9 cellular contexts compared by ENCODE assay signal in the genomic region with DNA sequence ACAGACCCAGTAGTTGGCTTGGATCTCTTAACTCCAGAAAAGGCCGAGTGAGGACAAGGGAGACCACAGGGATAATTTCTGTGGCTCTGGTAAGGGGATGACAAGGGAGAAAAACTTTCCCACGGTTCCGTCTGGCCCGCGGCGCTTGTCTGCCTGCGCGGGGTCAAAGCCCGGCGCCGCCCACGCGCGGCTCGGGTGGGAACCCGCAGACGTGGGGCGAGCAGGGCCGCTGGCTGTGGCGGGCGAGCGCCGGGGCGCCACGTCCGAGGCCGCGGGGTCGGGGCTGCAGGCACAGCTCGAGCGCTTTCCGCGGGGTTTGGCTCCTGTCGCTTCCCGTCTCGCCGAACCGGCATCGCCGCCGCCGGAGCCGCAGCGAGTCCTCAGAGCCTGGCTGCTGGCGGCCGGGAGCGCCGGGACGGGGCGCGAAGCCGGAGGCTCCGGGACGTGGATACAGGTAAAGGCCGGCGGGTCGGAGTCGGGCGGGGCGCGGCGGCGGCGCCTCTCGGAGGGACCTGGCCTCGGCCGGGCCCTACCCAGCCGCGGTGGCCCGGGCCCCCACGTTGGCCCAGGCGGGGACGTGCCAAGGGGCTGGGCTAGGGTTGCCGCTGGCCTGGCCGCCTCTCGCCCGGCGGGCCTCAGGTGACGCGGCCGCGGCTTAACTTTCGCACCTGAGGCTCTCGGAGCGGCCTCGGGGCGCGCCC. TPM values are rescaled to one million over a fixed set of nuclear protein-coding genes. Genes with fewer than 3 reads are reported as not detected.
A peak's percentile ranks its signal among the peaks of the same experiment; 100 is the strongest.
DNase-seq lines count a peak whose midpoint lies in the region; ATAC-seq and TF ChIP-seq lines count a peak whose summit lies in the region.
"Had no signal": no experiment of that assay in that cellular context is flagged by ENCODE, and none has a peak within 500 bp of the region (broad histone marks: within the 10 kb centered on the region; RNA-seq: fewer than 3 reads in every experiment).

A gene with protein sequence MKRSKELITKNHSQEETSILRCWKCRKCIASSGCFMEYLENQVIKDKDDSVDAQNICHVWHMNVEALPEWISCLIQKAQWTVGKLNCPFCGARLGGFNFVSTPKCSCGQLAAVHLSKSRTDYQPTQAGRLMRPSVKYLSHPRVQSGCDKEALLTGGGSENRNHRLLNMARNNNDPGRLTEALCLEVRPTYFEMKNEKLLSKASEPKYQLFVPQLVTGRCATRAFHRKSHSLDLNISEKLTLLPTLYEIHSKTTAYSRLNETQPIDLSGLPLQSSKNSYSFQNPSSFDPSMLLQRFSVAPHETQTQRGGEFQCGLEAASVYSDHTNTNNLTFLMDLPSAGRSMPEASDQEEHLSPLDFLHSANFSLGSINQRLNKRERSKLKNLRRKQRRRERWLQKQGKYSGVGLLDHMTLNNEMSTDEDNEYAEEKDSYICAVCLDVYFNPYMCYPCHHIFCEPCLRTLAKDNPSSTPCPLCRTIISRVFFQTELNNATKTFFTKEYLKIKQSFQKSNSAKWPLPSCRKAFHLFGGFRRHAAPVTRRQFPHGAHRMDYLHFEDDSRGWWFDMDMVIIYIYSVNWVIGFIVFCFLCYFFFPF (plus strand): TSS at position 344 of the 701 bp plus-strand sequence. CDS start 34,965 bp downstream, outside the sequence.

- H3K27me3 ChIP-seq in SJSA1 (replicated peaks) (peaks cover 30% of the 10 kb centered on the region), esophagus (ENCODE audit: control insufficient read depth in 1 of 2, insufficient read depth in 2 of 2, low read length in 2 of 2) (no peaks in the 10 kb centered on the region)

- peaks cover 41% of the 10 kb centered on the region for H3K27me3 Mint-ChIP-seq in type B pancreatic cell

- H3K4me3 ChIP-seq in AG04449 (ENCODE audit: low read depth, low read length) (peak within 1 kb of the TSS; percentile 63), SJSA1 (peak within 1 kb of the TSS; percentile 36), esophagus (ENCODE audit: low read depth in 1 of 2, low read length in 2 of 2) (peak within 1 kb of the TSS; percentile 78 to 79)

- no peak for DNase-seq in AG04449 (ENCODE audit: low read depth, low spot score)
- DNase-seq in SJSA1 (ENCODE audit: low read depth in 1 of 2, low spot score in 2 of 2) = no peak
- peak; percentile 29 for DNase-seq in middle frontal gyrus (ENCODE audit: extremely low spot score, low spot score)
- DNase-seq in type B pancreatic cell (ENCODE audit: extremely low spot score, unreplicated experiment) = peak; percentile 77
- no peak for DNase-seq in COR-L47 (lab: John Stamatoyannopoulos, UW)

- no peaks in the 10 kb centered on the region; the same call in 1 of the 2 replicates for H3K9me3 ChIP-seq in SJSA1 (replicated peaks)
- H3K9me3 ChIP-seq in esophagus (ENCODE audit: control insufficient read depth in 2 of 2, insufficient read depth in 1 of 2, low read depth in 1 of 2, low read length in 1 of 2) = no peaks in the 10 kb centered on the region

- WGBS in esophagus, 2 donors = 1 to 2% methylated on average over 85 to 88 of the region's 88 CpGs

- peak within 1 kb of the TSS; percentile 93 for H3K4me3 Mint-ChIP-seq in type B pancreatic cell
- H3K4me3 Mint-ChIP-seq: central memory CD8-positive, alpha-beta T cell had no signal

- peaks cover 7% of the 10 kb centered on the region for H3K4me1 ChIP-seq in SJSA1 (replicated peaks)
- no peaks in the 10 kb centered on the region for H3K4me1 ChIP-seq in esophagus (ENCODE audit: control insufficient read depth in 2 of 2, insufficient read depth in 2 of 2, low read length in 1 of 2)

- no peak for TF ChIP-seq CTCF in AG04449 (IDR thresholded peaks at IDR 0.05; ENCODE audit: insufficient read depth, low read length, missing control alignments)
- no peak for TF ChIP-seq CTCF in type B pancreatic cell (conservative IDR thresholded peaks at IDR 0.05)

- H3K36me3 ChIP-seq in SJSA1 = no peaks in the 10 kb centered on the region
- H3K36me3 ChIP-seq in esophagus (ENCODE audit: control insufficient read depth in 2 of 2, insufficient read depth in 2 of 2, low read length in 1 of 2) = no peaks in the 10 kb centered on the region

- no peaks in the 10 kb centered on the region for H3K36me3 Mint-ChIP-seq in type B pancreatic cell

- peak; percentile 16 for ATAC-seq in GM19468 (IDR thresholded peaks at IDR 0.05; ENCODE audit: extremely low read depth, unreplicated experiment)
- no peak for ATAC-seq in GM21576 (IDR thresholded peaks at IDR 0.05; ENCODE audit: unreplicated experiment)

- H3K27ac Mint-ChIP-seq in type B pancreatic cell = peak within 1 kb of the TSS; percentile 86

- no peaks in the 10 kb centered on the region for H3K9me3 Mint-ChIP-seq in type B pancreatic cell

- peaks cover 5% of the 10 kb centered on the region for H3K4me1 Mint-ChIP-seq in type B pancreatic cell (ENCODE audit: unreplicated experiment)
- H3K4me1 Mint-ChIP-seq: central memory CD8-positive, alpha-beta T cell had no signal

- H3K27ac ChIP-seq in SJSA1 (no peak within 1 kb of the TSS), esophagus (ENCODE audit: low read depth in 2 of 2, low read length in 1 of 2) (peak within 1 kb of the TSS; percentile 48 to 74)

- CTCF ChIA-PET in AG04449 (lab: Yijun Ruan, JAX) = no interaction called here

- POLR2A ChIA-PET in AG04449 (lab: Yijun Ruan, JAX) = no interaction called here

RNA-seq across cellular contexts. Expression of the gene that starts here (rescaled TPM):
- 0.79 TPM in 1 of 2 replicates, not detected in the other for total RNA-seq in SJSA1 (2014; rRNA removed; shearing (Covaris generic))
- 1 to 10 TPM in 1 of 2 donors, under 1 TPM in 1; 0.63 to 1.0 TPM for polyA plus RNA-seq in esophagus
- 3.9 and 4.0 TPM in 2 replicates for total RNA-seq in type B pancreatic cell (ENCODE audit: low replicate concordance)

Comparison
In these comparisons a context has a peak if more than half of its experiments do, and no peak if none do; other contexts are left out.
1. DNase-seq: peak in middle frontal gyrus (single experiment) and type B pancreatic cell (single experiment); none in AG04449 (single experiment), SJSA1 (0 of 2) and COR-L47 (single experiment).
2. Peak in every context shown above with its lines, with median percentiles within 50 percentile points of each other: H3K4me3 ChIP-seq.